Comparison of ENCODE assay signal across 9 cellular contexts in the genomic region with DNA sequence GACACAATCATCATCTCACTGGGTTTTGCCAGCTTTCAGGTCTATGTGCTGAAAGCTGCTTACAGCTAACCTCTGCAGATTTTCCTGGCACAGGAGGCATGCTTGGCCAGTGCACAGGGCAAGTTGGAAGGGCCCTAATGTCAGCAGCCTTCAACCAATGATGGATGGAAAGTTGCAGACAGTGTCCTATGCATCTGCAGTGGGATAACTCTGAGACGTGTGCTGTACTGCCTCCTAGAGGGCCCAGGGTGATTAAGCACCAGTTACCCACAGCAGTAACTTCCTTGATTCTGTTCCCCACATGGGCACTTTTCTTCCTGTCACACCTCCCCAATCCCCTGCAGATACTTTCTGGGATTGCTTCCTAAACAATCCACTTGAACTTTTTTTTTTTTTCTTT. TPM values are rescaled to one million over a fixed set of nuclear protein-coding genes. Genes with fewer than 3 reads are reported as not detected.
DNase-seq lines count a peak whose midpoint lies in the region; ATAC-seq and TF ChIP-seq lines count a peak whose summit lies in the region.
"Had no signal": no experiment of that assay in that cellular context is flagged by ENCODE, and none has a peak within 500 bp of the region (broad histone marks: within the 10 kb centered on the region; RNA-seq: fewer than 3 reads in every experiment).

No MANE protein-coding gene starts in this region.

- H3K36me3 ChIP-seq in body of pancreas (replicated peaks in 1 of 2; ENCODE audit: insufficient read depth in 1 of 2, low read depth in 2 of 2) = peaks cover 0 to 4% of the 10 kb centered on the region in 2 donors

- TF ChIP-seq CTCF in GM10266 (IDR thresholded peaks at IDR 0.05; ENCODE audit: control insufficient read depth, insufficient read depth, low read depth, missing control alignments) (peak; percentile 65), body of pancreas (IDR thresholded peaks at IDR 0.05) (peak in 2 of 7 experiments; percentile 13)

- intact Hi-C loops in body of pancreas (cut with DNase I) = no loop called here

- H3K9me3 ChIP-seq in body of pancreas = no peaks in the 10 kb centered on the region

- no peak for TF ChIP-seq POLR2A in body of pancreas (IDR thresholded peaks at IDR 0.05)

- whole genome bisulfite sequencing in body of pancreas, 2 donors = 0 to 13% methylated on average over 1 of the region's 1 CpG

- no peak for ATAC-seq in body of pancreas
- no peak for ATAC-seq in HG03521 (IDR thresholded peaks at IDR 0.05; ENCODE audit: unreplicated experiment)

- no peaks in the 10 kb centered on the region for H3K27me3 ChIP-seq in body of pancreas

- no peak overlapping the region for H3K27ac ChIP-seq in body of pancreas

- no peaks in the 10 kb centered on the region for H3K4me1 ChIP-seq in body of pancreas

- no peak overlapping the region for H3K4me3 ChIP-seq in body of pancreas

- DNase-seq in GM10266 (ENCODE audit: extremely low spot score) = peak; percentile 73
- peak; percentile 21 for DNase-seq in H4 (ENCODE audit: low spot score)
- DNase-seq in RPMI7951 (ENCODE audit: low read depth) = peak; percentile 27
- DNase-seq in foreskin melanocyte = peak; percentile 40
- no peak for DNase-seq in COR-L47 (lab: John Stamatoyannopoulos, UW)
- DNase-seq in effector CD8-positive, alpha-beta T cell (lab: John Stamatoyannopoulos, UW) = no peak
- no peak for DNase-seq in body of pancreas

RNA-seq across cellular contexts. Expression of gene OVOL2, which starts 38.6 kb away (rescaled TPM):
- total RNA-seq in H4 (2014; rRNA removed; shearing (Covaris generic)) = 0.47 and 1.5 TPM in 2 replicates
- not detected in 2 replicates for total RNA-seq in RPMI7951 (2014; rRNA removed; shearing (Covaris generic))
- 10 to 100 TPM in 1 of 2 donors, 1 to 10 TPM in 1; 3.6 to 15.8 TPM for total RNA-seq in body of pancreas
- total RNA-seq: myocyte had no signal

RNA-seq across cellular contexts. Expression of gene MGME1, which starts 50.2 kb away (rescaled TPM):
- total RNA-seq in H4 (2014; rRNA removed; shearing (Covaris generic)) = 9.5 and 12.0 TPM in 2 replicates
- total RNA-seq in RPMI7951 (2014; rRNA removed; shearing (Covaris generic)) = 25.6 and 26.0 TPM in 2 replicates
- 1 to 10 TPM; 3.0 to 6.5 TPM for total RNA-seq in body of pancreas

RNA-seq across cellular contexts. Expression of gene SNX5, which starts 50.5 kb away (rescaled TPM):
- total RNA-seq in H4 (2014; rRNA removed; shearing (Covaris generic)) = 85.0 and 114 TPM in 2 replicates
- 187 and 228 TPM in 2 replicates for total RNA-seq in RPMI7951 (2014; rRNA removed; shearing (Covaris generic))
- 10 to 100 TPM; 61.3 to 84.3 TPM for total RNA-seq in body of pancreas

Comparison
In these comparisons a context has a peak if more than half of its experiments do, and no peak if none do; other contexts are left out.
1. DNase-seq: peak in GM10266 (single experiment), H4 (single experiment), RPMI7951 (single experiment) and foreskin melanocyte (single experiment); none in COR-L47 (single experiment), effector CD8-positive, alpha-beta T cell (single experiment) and body of pancreas (0 of 4).